9 cellular contexts compared by ENCODE assay signal in genomic region chr5:40683351-40683750, GRCh38. TPM values are rescaled to one million over a fixed set of nuclear protein-coding genes. Genes with fewer than 3 reads are reported as not detected.
DNase-seq lines count a peak whose midpoint lies in the region; ATAC-seq and TF ChIP-seq lines count a peak whose summit lies in the region.
"Had no signal": no experiment of that assay in that cellular context is flagged by ENCODE, and none has a peak within 500 bp of the region (broad histone marks: within the 10 kb centered on the region; RNA-seq: fewer than 3 reads in every experiment).

No MANE protein-coding gene starts in this region.

- DNase-seq in activated naive CD4-positive, alpha-beta T cell treated with anti-CD3 and anti-CD28 coated beads for 36 hours: no peak
- no peak for DNase-seq in activated naive CD4-positive, alpha-beta T cell treated with anti-CD3 and anti-CD28 coated beads, Interleukin-2, amount 50 U/mL, for 16 hours
- DNase-seq in activated naive CD8-positive, alpha-beta T cell treated with anti-CD3 and anti-CD28 coated beads, Interleukin-2, amount 10 ng/mL, durations not matched to agents 7 days and 5 days: no peak
- DNase-seq in medulla oblongata (ENCODE audit: extremely low spot score): peak; percentile 14
- no peak for DNase-seq in thoracic aorta (ENCODE audit: low spot score)
- no peak for DNase-seq in anterior cingulate cortex (lab: John Stamatoyannopoulos, UW)
- DNase-seq in NCI-H510A (lab: John Stamatoyannopoulos, UW): no peak
- DNase-seq in NCI-H2029 (lab: John Stamatoyannopoulos, UW): no peak
- DNase-seq: amygdala had no signal

- CTCF ChIA-PET in activated naive CD4-positive, alpha-beta T cell treated with anti-CD3 and anti-CD28 coated beads for 36 hours (lab: Charles Lee): interaction anchor here (0.8 kb wide), 1 partner anchor 51 kb away, joined by 3 read pairs; no protein-coding TSS in a partner anchor

- no peak for TF ChIP-seq CTCF in thoracic aorta (IDR thresholded peaks at IDR 0.05)

- H3K9me3 ChIP-seq in thoracic aorta: no peaks in the 10 kb centered on the region

- H3K4me3 ChIP-seq in thoracic aorta: peak overlapping the region; percentile 94

- H3K27me3 Mint-ChIP-seq in activated naive CD4-positive, alpha-beta T cell treated with anti-CD3 and anti-CD28 coated beads for 36 hours (ENCODE audit: low read depth): no peaks in the 10 kb centered on the region
- no peaks in the 10 kb centered on the region for H3K27me3 Mint-ChIP-seq in activated naive CD8-positive, alpha-beta T cell treated with anti-CD3 and anti-CD28 coated beads, Interleukin-2, amount 10 ng/mL, durations not matched to agents 7 days and 5 days

- no peaks in the 10 kb centered on the region for H3K36me3 ChIP-seq in thoracic aorta

- POLR2A ChIA-PET in activated naive CD8-positive, alpha-beta T cell treated with anti-CD3 and anti-CD28 coated beads, Interleukin-2, amount 10 ng/mL, durations not matched to agents 7 days and 5 days (lab: Charles Lee): interaction anchor here (0.9 to 5.8 kb wide), 5 partner anchors 30 to 294 kb away, joined by 3 to 83 read pairs (median 3); no protein-coding TSS in a partner anchor

- H3K4me1 Mint-ChIP-seq in activated naive CD4-positive, alpha-beta T cell treated with anti-CD3 and anti-CD28 coated beads for 36 hours (ENCODE audit: low read depth): peaks cover 31% of the 10 kb centered on the region
- peaks cover 45% of the 10 kb centered on the region for H3K4me1 Mint-ChIP-seq in activated naive CD8-positive, alpha-beta T cell treated with anti-CD3 and anti-CD28 coated beads, Interleukin-2, amount 10 ng/mL, durations not matched to agents 7 days and 5 days

- H3K4me1 ChIP-seq in thoracic aorta (ENCODE audit: control insufficient read depth in 1 of 2, low read depth in 2 of 2): peaks cover 0 to 20% of the 10 kb centered on the region in 2 donors

- peak overlapping the region in 1 of 2 donors; percentile 29 for H3K27ac ChIP-seq in thoracic aorta

- intact Hi-C loops in activated naive CD4-positive, alpha-beta T cell treated with anti-CD3 and anti-CD28 coated beads for 36 hours (cut with micrococcal nuclease): loop anchor here (5.0 to 10.0 kb wide), 2 partner anchors 1191 to 1481 kb away; partner anchors contain the start of gene OXCT1

- H3K27ac Mint-ChIP-seq in activated naive CD4-positive, alpha-beta T cell treated with anti-CD3 and anti-CD28 coated beads for 36 hours: peak overlapping the region; percentile 99
- H3K27ac Mint-ChIP-seq in activated naive CD8-positive, alpha-beta T cell treated with anti-CD3 and anti-CD28 coated beads, Interleukin-2, amount 10 ng/mL, durations not matched to agents 7 days and 5 days: peak overlapping the region; percentile 94

- peaks cover 81% of the 10 kb centered on the region for H3K36me3 Mint-ChIP-seq in activated naive CD4-positive, alpha-beta T cell treated with anti-CD3 and anti-CD28 coated beads for 36 hours (ENCODE audit: low read depth)
- H3K36me3 Mint-ChIP-seq in activated naive CD8-positive, alpha-beta T cell treated with anti-CD3 and anti-CD28 coated beads, Interleukin-2, amount 10 ng/mL, durations not matched to agents 7 days and 5 days: peaks cover 74% of the 10 kb centered on the region

- H3K27me3 ChIP-seq in thoracic aorta (replicated peaks; ENCODE audit: insufficient read depth): no peaks in the 10 kb centered on the region

- peak overlapping the region; percentile 89 for H3K4me3 Mint-ChIP-seq in activated naive CD4-positive, alpha-beta T cell treated with anti-CD3 and anti-CD28 coated beads for 36 hours
- peak overlapping the region; percentile 95 for H3K4me3 Mint-ChIP-seq in activated naive CD8-positive, alpha-beta T cell treated with anti-CD3 and anti-CD28 coated beads, Interleukin-2, amount 10 ng/mL, durations not matched to agents 7 days and 5 days

- ATAC-seq in activated naive CD8-positive, alpha-beta T cell treated with anti-CD3 and anti-CD28 coated beads, Interleukin-2, amount 10 ng/mL, durations not matched to agents 7 days and 5 days (ENCODE audit: low read depth): no peak
- ATAC-seq in thoracic aorta (ENCODE audit: insufficient number of reproducible peaks, low FRiP score, low read depth): no peak

- no peaks in the 10 kb centered on the region for H3K9me3 Mint-ChIP-seq in activated naive CD4-positive, alpha-beta T cell treated with anti-CD3 and anti-CD28 coated beads for 36 hours
- no peaks in the 10 kb centered on the region for H3K9me3 Mint-ChIP-seq in activated naive CD8-positive, alpha-beta T cell treated with anti-CD3 and anti-CD28 coated beads, Interleukin-2, amount 10 ng/mL, durations not matched to agents 7 days and 5 days

RNA-seq across cellular contexts. Expression of gene PTGER4, which starts 3.6 kb away (rescaled TPM):
- total RNA-seq in activated naive CD4-positive, alpha-beta T cell treated with anti-CD3 and anti-CD28 coated beads for 36 hours: 10 to 100 TPM; 83.8 to 86.3 TPM
- total RNA-seq in activated naive CD8-positive, alpha-beta T cell treated with anti-CD3 and anti-CD28 coated beads, Interleukin-2, amount 10 ng/mL, durations not matched to agents 7 days and 5 days: 10 to 100 TPM; 51.4 to 53.8 TPM
- total RNA-seq in thoracic aorta: 10 to 100 TPM; 13.8 to 45.9 TPM
